In the genomic region with DNA sequence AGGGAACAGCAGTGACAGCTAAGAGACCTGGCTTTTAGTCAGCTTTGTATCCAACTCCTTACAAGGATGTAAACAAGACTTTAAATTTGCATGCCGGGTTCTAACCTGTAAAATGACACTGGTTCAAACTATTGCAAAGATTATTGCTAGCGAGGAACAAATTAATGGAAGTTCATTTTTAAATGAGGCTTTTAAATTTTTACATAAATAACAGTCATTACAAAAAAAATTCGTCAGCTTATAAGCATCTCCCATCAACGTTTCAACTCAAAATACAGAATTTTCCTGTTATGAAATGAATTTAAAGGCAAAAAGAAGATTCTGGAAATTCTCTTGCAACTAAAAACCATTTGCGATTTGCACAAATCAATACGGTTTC, we compare ENCODE assay signal across 8 cellular contexts. TPM values are rescaled to one million over a fixed set of nuclear protein-coding genes. Genes with fewer than 3 reads are reported as not detected.
DNase-seq lines count a peak whose midpoint lies in the region; ATAC-seq and TF ChIP-seq lines count a peak whose summit lies in the region.

No MANE protein-coding gene starts in this region.

- no peaks in the 10 kb centered on the region for H3K36me3 Mint-ChIP-seq in T-helper 17 cell (ENCODE audit: low read depth)

- H3K4me2 ChIP-seq in skeletal muscle satellite cell (ENCODE audit: low read length): peak overlapping the region; percentile 95

- no peaks in the 10 kb centered on the region for H3K27me3 Mint-ChIP-seq in T-helper 17 cell

- H3K4me1 Mint-ChIP-seq in T-helper 17 cell: peaks cover 7% of the 10 kb centered on the region

- peaks cover 19% of the 10 kb centered on the region for H3K4me1 ChIP-seq in skeletal muscle satellite cell (ENCODE audit: control insufficient read depth, insufficient read depth, low read length)

- peaks cover 9% of the 10 kb centered on the region for H3K36me3 ChIP-seq in H7 (replicated peaks; ENCODE audit: control insufficient read depth, insufficient read depth, low read length)
- no peaks in the 10 kb centered on the region for H3K36me3 ChIP-seq in skeletal muscle satellite cell (ENCODE audit: insufficient read depth, low read length)

- H3K27ac Mint-ChIP-seq in T-helper 17 cell: no peak overlapping the region

- H3K27me3 ChIP-seq in H7 (ENCODE audit: control insufficient read depth, insufficient read depth, low read length) (no peaks in the 10 kb centered on the region), skeletal muscle satellite cell (ENCODE audit: control insufficient read depth, insufficient read depth, low read length) (no peaks in the 10 kb centered on the region)

- H3K9ac ChIP-seq in skeletal muscle satellite cell (ENCODE audit: low read depth, low read length): peak overlapping the region; percentile 91

- TF ChIP-seq CTCF in foreskin fibroblast (IDR thresholded peaks at IDR 0.05; ENCODE audit: low read depth, low read length): no peak

- peak overlapping the region; percentile 95 for H3K4me3 Mint-ChIP-seq in T-helper 17 cell

- H3K4me3 ChIP-seq in H7 (ENCODE audit: insufficient read depth, low read depth, low read length) (peak overlapping the region; percentile 95), foreskin fibroblast (ENCODE audit: low read depth in 1 of 2, low read length in 2 of 2) (peak overlapping the region; percentile 54 to 93), skeletal muscle satellite cell (ENCODE audit: low read length) (peak overlapping the region; percentile 91)

- H3K9me3 ChIP-seq in T-helper 17 cell (ENCODE audit: control insufficient read depth, low read length, poor library complexity, severe bottlenecking) (no peaks in the 10 kb centered on the region), skeletal muscle satellite cell (replicated peaks; ENCODE audit: low read length) (no peaks in the 10 kb centered on the region)

- DNase-seq in H7 (no peak), T-helper 17 cell (no peak), foreskin fibroblast (peak in 1 of 2 donors; percentile 6), iPS-NIHi11 (ENCODE audit: low spot score) (no peak)
- DNase-seq in stimulated activated CD4-positive, alpha-beta T cell treated with anti-CD3 and anti-CD28 coated beads, Interleukin-12 subunit alpha, Interleukin-12 subunit beta, amount 100 ng/mL, for 4 hours: no peak

- no peak for ATAC-seq in T-helper 17 cell
- no peak for ATAC-seq in HG02884 (IDR thresholded peaks at IDR 0.05; ENCODE audit: unreplicated experiment)
- no peak for ATAC-seq in GM19328 (IDR thresholded peaks at IDR 0.05; ENCODE audit: unreplicated experiment)

RNA-seq across cellular contexts. Expression of a gene that starts 0.7 kb away (rescaled TPM):
- total RNA-seq in H7 (2014; rRNA removed; shearing (Covaris generic)): 16.3 and 26.9 TPM in 2 replicates
- under 1 TPM; 0.08 to 0.12 TPM for total RNA-seq in T-helper 17 cell
- 6.3 and 7.6 TPM in 2 replicates for total RNA-seq in skeletal muscle satellite cell (2012; rRNA removed)

RNA-seq across cellular contexts. Expression of a gene that starts 49.8 kb away (rescaled TPM):
- 29.8 and 39.0 TPM in 2 replicates for total RNA-seq in H7 (2014; rRNA removed; shearing (Covaris generic))
- 10 to 100 TPM; 24.0 to 29.4 TPM for total RNA-seq in T-helper 17 cell
- 11.8 and 12.2 TPM in 2 replicates for total RNA-seq in skeletal muscle satellite cell (2012; rRNA removed)

Comparison
In these comparisons a context has a peak if more than half of its experiments do, and no peak if none do; other contexts are left out.
1. RNA of a gene that starts 0.7 kb away (total RNA-seq): 16.3 to 26.9 TPM in H7; 0.08 to 0.12 TPM in T-helper 17 cell; every median in the first group is over 10 times any median in the second.
2. Peak in every context shown above with its lines, with median percentiles within 50 percentile points of each other: H3K4me3 ChIP-seq.